ENCODE assay signal across 10 cellular contexts in the genomic region with DNA sequence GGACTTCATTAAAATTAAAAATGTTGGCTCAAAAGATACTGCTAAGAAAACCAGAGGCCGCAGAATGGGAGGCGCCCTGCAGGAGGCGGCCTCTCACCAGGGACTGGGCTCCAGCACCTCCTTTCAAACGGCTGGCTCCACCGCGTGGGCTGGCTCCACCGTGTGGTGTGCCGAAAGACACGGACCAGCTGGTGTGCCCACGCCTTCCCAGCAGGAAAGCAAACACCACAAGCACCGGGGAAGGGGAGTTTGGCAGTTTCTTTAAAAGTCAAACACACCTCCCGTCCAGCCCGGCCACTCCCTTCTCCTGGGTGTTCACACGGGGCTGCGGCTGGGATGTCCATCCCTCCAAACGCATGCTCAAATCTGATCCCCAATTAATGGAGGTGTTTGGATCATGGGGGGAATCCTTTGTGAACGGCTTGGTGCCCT. TPM values are rescaled to one million over a fixed set of nuclear protein-coding genes. Genes with fewer than 3 reads are reported as not detected.
DNase-seq lines count a peak whose midpoint lies in the region; ATAC-seq and TF ChIP-seq lines count a peak whose summit lies in the region.
"Had no signal": no experiment of that assay in that cellular context is flagged by ENCODE, and none has a peak within 500 bp of the region (broad histone marks: within the 10 kb centered on the region; RNA-seq: fewer than 3 reads in every experiment).

No MANE protein-coding gene starts in this region.

- no peaks in the 10 kb centered on the region for H3K27me3 Mint-ChIP-seq in activated CD8-positive, alpha-beta T cell treated with anti-CD3 and anti-CD28 coated beads, Interleukin-2, amount 10 ng/mL, durations not matched to agents 7 days and 5 days (ENCODE audit: low read depth)
- H3K27me3 Mint-ChIP-seq in natural killer cell treated with Interleukin-12 subunit alpha and Interleukin-12 subunit beta and Interleukin-15 and Interleukin-18, amount 100 ng/mL, for 72 hours: no peaks in the 10 kb centered on the region

- peaks cover 28 to 41% of the 10 kb centered on the region in 2 donors for H3K36me3 ChIP-seq in thyroid gland

- no peak overlapping the region for H3K27ac ChIP-seq in thyroid gland

- peak; percentile 78 for ATAC-seq in activated CD8-positive, alpha-beta T cell treated with anti-CD3 and anti-CD28 coated beads, Interleukin-2, amount 10 ng/mL, durations not matched to agents 7 days and 5 days
- peak in 1 of 2 donors; percentile 41 for ATAC-seq in natural killer cell treated with Interleukin-12 subunit alpha and Interleukin-12 subunit beta and Interleukin-15 and Interleukin-18, amount 100 ng/mL, for 72 hours
- no peak for ATAC-seq in GM19395 (IDR thresholded peaks at IDR 0.05; ENCODE audit: unreplicated experiment)

- peak; percentile 58 for DNase-seq in NCI-H2196 treated with DMSO at 0.1 percent for 48 hours (lab: John Stamatoyannopoulos, UW; ENCODE audit: unreplicated experiment)
- DNase-seq in activated CD8-positive, alpha-beta T cell treated with anti-CD3 and anti-CD28 coated beads, Interleukin-2, amount 10 ng/mL, durations not matched to agents 7 days and 5 days: peak; percentile 61
- peak; percentile 80 for DNase-seq in epithelial cell of esophagus (ENCODE audit: low read depth)
- peak; percentile 42 for DNase-seq in natural killer cell treated with Interleukin-12 subunit alpha and Interleukin-12 subunit beta and Interleukin-15 and Interleukin-18, amount 100 ng/mL, for 72 hours (ENCODE audit: low spot score)
- DNase-seq in thyroid gland: peak; percentile 57 to 59
- DNase-seq in GM10266 (ENCODE audit: extremely low spot score): no peak

- TF ChIP-seq CTCF in GM12875 (IDR thresholded peaks at IDR 0.05; ENCODE audit: borderline replicate concordance, insufficient read depth, low read depth, low read length) (peak; percentile 29; the same call in 1 of the 2 replicates), epithelial cell of esophagus (IDR thresholded peaks at IDR 0.05; ENCODE audit: insufficient read depth, low read depth, low read length, missing control alignments) (peak; percentile 76), thyroid gland (IDR thresholded peaks at IDR 0.05) (peak in 3 of 6 experiments; percentile 26 to 35 (median 33)), GM10266 (IDR thresholded peaks at IDR 0.05; ENCODE audit: control insufficient read depth, insufficient read depth, low read depth, missing control alignments) (no peak)

- peak overlapping the region; percentile 50 for H3K27ac Mint-ChIP-seq in activated CD8-positive, alpha-beta T cell treated with anti-CD3 and anti-CD28 coated beads, Interleukin-2, amount 10 ng/mL, durations not matched to agents 7 days and 5 days
- H3K27ac Mint-ChIP-seq in natural killer cell treated with Interleukin-12 subunit alpha and Interleukin-12 subunit beta and Interleukin-15 and Interleukin-18, amount 100 ng/mL, for 72 hours: peak overlapping the region in 1 of 2 donors; percentile 76

- intact Hi-C loops in thyroid gland (cut with DNase I): no loop called here

- H3K9me3 Mint-ChIP-seq in activated CD8-positive, alpha-beta T cell treated with anti-CD3 and anti-CD28 coated beads, Interleukin-2, amount 10 ng/mL, durations not matched to agents 7 days and 5 days (ENCODE audit: insufficient read depth): no peaks in the 10 kb centered on the region
- no peaks in the 10 kb centered on the region for H3K9me3 Mint-ChIP-seq in natural killer cell treated with Interleukin-12 subunit alpha and Interleukin-12 subunit beta and Interleukin-15 and Interleukin-18, amount 100 ng/mL, for 72 hours

- no peak for TF ChIP-seq POLR2A in thyroid gland (IDR thresholded peaks at IDR 0.05)

- WGBS in thyroid gland, 2 donors: 33 to 43% methylated on average over 17 of the region's 17 CpGs

- no peaks in the 10 kb centered on the region for H3K4me1 ChIP-seq in thyroid gland

- H3K4me1 Mint-ChIP-seq in activated CD8-positive, alpha-beta T cell treated with anti-CD3 and anti-CD28 coated beads, Interleukin-2, amount 10 ng/mL, durations not matched to agents 7 days and 5 days (ENCODE audit: low read depth): peaks cover 5% of the 10 kb centered on the region
- H3K4me1 Mint-ChIP-seq in natural killer cell treated with Interleukin-12 subunit alpha and Interleukin-12 subunit beta and Interleukin-15 and Interleukin-18, amount 100 ng/mL, for 72 hours (ENCODE audit: low read depth in 2 of 2): peaks cover 0 to 5% of the 10 kb centered on the region in 2 donors

- POLR2A ChIA-PET in activated CD8-positive, alpha-beta T cell treated with anti-CD3 and anti-CD28 coated beads, Interleukin-2, amount 10 ng/mL, durations not matched to agents 7 days and 5 days (lab: Charles Lee): no interaction called here

- H3K36me3 Mint-ChIP-seq in activated CD8-positive, alpha-beta T cell treated with anti-CD3 and anti-CD28 coated beads, Interleukin-2, amount 10 ng/mL, durations not matched to agents 7 days and 5 days (ENCODE audit: low read depth): peaks cover 26% of the 10 kb centered on the region
- no peaks in the 10 kb centered on the region for H3K36me3 Mint-ChIP-seq in natural killer cell treated with Interleukin-12 subunit alpha and Interleukin-12 subunit beta and Interleukin-15 and Interleukin-18, amount 100 ng/mL, for 72 hours

- CTCF ChIA-PET in activated CD8-positive, alpha-beta T cell treated with anti-CD3 and anti-CD28 coated beads, Interleukin-2, amount 10 ng/mL, durations not matched to agents 7 days and 5 days (lab: Charles Lee): interaction anchor here (1.2 to 2.0 kb wide), 4 partner anchors 11 to 115 kb away, joined by 3 to 7 read pairs (median 4); a partner anchor contains a TSS

- no peaks in the 10 kb centered on the region for H3K9me3 ChIP-seq in thyroid gland

- H3K27me3 ChIP-seq in thyroid gland: no peaks in the 10 kb centered on the region

- H3K4me3 Mint-ChIP-seq in activated CD8-positive, alpha-beta T cell treated with anti-CD3 and anti-CD28 coated beads, Interleukin-2, amount 10 ng/mL, durations not matched to agents 7 days and 5 days: no peak overlapping the region
- no peak overlapping the region for H3K4me3 Mint-ChIP-seq in natural killer cell treated with Interleukin-12 subunit alpha and Interleukin-12 subunit beta and Interleukin-15 and Interleukin-18, amount 100 ng/mL, for 72 hours

- H3K4me3 ChIP-seq in GM12875 (ENCODE audit: low read depth, low read length): no peak overlapping the region
- H3K4me3 ChIP-seq in epithelial cell of esophagus (ENCODE audit: low read length): no peak overlapping the region
- H3K4me3 ChIP-seq in thyroid gland (replicated peaks in 1 of 3): no peak overlapping the region

RNA-seq across cellular contexts. Expression of a gene that starts 13.9 kb away (rescaled TPM):
- total RNA-seq in activated CD8-positive, alpha-beta T cell treated with anti-CD3 and anti-CD28 coated beads, Interleukin-2, amount 10 ng/mL, durations not matched to agents 7 days and 5 days: 10 to 100 TPM; 48.0 to 50.4 TPM
- total RNA-seq in natural killer cell treated with Interleukin-12 subunit alpha and Interleukin-12 subunit beta and Interleukin-15 and Interleukin-18, amount 100 ng/mL, for 72 hours: 10 to 100 TPM; 39.5 to 47.5 TPM
- total RNA-seq in thyroid gland: 100 to 1,000 TPM in 3 of 4 donors, 10 to 100 TPM in 1; 91.7 to 150 (median 119) TPM

RNA-seq across cellular contexts. Expression of a gene that starts 14.3 kb away (rescaled TPM):
- total RNA-seq in activated CD8-positive, alpha-beta T cell treated with anti-CD3 and anti-CD28 coated beads, Interleukin-2, amount 10 ng/mL, durations not matched to agents 7 days and 5 days: 10 to 100 TPM; 14.5 to 14.6 TPM
- 10 to 100 TPM; 13.9 to 14.5 TPM for total RNA-seq in natural killer cell treated with Interleukin-12 subunit alpha and Interleukin-12 subunit beta and Interleukin-15 and Interleukin-18, amount 100 ng/mL, for 72 hours
- 10 to 100 TPM; 40.9 to 52.5 (median 45.0) TPM for total RNA-seq in thyroid gland

RNA-seq across cellular contexts. Expression of a gene that starts 19.2 kb away (rescaled TPM):
- total RNA-seq in activated CD8-positive, alpha-beta T cell treated with anti-CD3 and anti-CD28 coated beads, Interleukin-2, amount 10 ng/mL, durations not matched to agents 7 days and 5 days: under 1 TPM in 1 of 2 experiments, not detected in 1; 0.13 TPM
- total RNA-seq in natural killer cell treated with Interleukin-12 subunit alpha and Interleukin-12 subunit beta and Interleukin-15 and Interleukin-18, amount 100 ng/mL, for 72 hours: under 1 TPM in 1 of 2 donors, not detected in 1; 0.12 TPM
- 1 to 10 TPM in 3 of 4 donors, under 1 TPM in 1; 0.13 to 4.2 (median 1.8) TPM for total RNA-seq in thyroid gland
- total RNA-seq: activated CD8-positive, alpha-beta memory T cell treated with anti-CD3 and anti-CD28 coated beads for 36 hours; temporal lobe had no signal

RNA-seq across cellular contexts. Expression of a gene that starts 30.0 kb away (rescaled TPM):
- total RNA-seq in activated CD8-positive, alpha-beta T cell treated with anti-CD3 and anti-CD28 coated beads, Interleukin-2, amount 10 ng/mL, durations not matched to agents 7 days and 5 days: 10 to 100 TPM; 58.5 to 61.8 TPM
- 10 to 100 TPM; 47.9 to 81.8 TPM for total RNA-seq in natural killer cell treated with Interleukin-12 subunit alpha and Interleukin-12 subunit beta and Interleukin-15 and Interleukin-18, amount 100 ng/mL, for 72 hours
- total RNA-seq in thyroid gland: 100 to 1,000 TPM in 3 of 4 donors, 10 to 100 TPM in 1; 47.3 to 122 (median 106) TPM

RNA-seq across cellular contexts. Expression of a gene that starts 30.4 kb away (rescaled TPM):
- total RNA-seq in activated CD8-positive, alpha-beta T cell treated with anti-CD3 and anti-CD28 coated beads, Interleukin-2, amount 10 ng/mL, durations not matched to agents 7 days and 5 days: 10 to 100 TPM; 31.1 to 33.0 TPM
- total RNA-seq in natural killer cell treated with Interleukin-12 subunit alpha and Interleukin-12 subunit beta and Interleukin-15 and Interleukin-18, amount 100 ng/mL, for 72 hours: 10 to 100 TPM; 26.9 to 30.1 TPM
- 10 to 100 TPM; 52.2 to 87.3 (median 68.5) TPM for total RNA-seq in thyroid gland
